ENCODE assay signal across 14 cellular contexts in the genomic region with DNA sequence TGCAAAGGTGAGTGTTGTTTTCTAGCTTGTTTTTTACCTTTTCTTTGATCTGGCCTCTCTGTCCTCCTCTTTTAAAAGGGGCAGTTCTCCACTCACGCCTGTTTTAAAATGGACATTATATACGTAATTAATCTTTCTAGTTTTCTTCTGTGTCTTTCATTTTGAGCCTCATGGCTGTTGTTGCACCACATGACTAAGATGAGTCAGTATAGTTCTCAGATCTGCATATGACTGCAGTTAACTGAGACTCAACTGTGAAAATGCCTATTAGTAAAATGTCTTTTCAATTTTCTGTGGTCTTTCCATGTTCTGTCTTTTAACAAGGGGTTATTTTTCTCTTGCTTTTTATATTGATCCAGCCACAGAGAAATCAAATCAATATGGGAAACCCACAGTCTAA.
DNase-seq lines count a peak whose midpoint lies in the region; ATAC-seq, FAIRE-seq and TF ChIP-seq lines count a peak whose summit lies in the region.
"Had no signal": no experiment of that assay in that cellular context is flagged by ENCODE, and none has a peak within 500 bp of the region (broad histone marks: within the 10 kb centered on the region; RNA-seq: fewer than 3 reads in every experiment).

No MANE protein-coding gene starts in this region.

- no peak overlapping the region for H3K27ac Mint-ChIP-seq in T-helper 2 cell treated with Interferon-gamma antibody and Interleukin-4, amounts not matched to agents 5 μg/mL and 100 μg/mL, for 36 hours
- H3K27ac Mint-ChIP-seq in activated naive CD8-positive, alpha-beta T cell treated with anti-CD3 and anti-CD28 coated beads, Interleukin-2, amount 50 U/mL, for 24 hours = no peak overlapping the region
- H3K27ac Mint-ChIP-seq: mesothelial cell of epicardium had no signal

- no peaks in the 10 kb centered on the region for H3K4me1 Mint-ChIP-seq in T-helper 2 cell treated with Interferon-gamma antibody and Interleukin-4, amounts not matched to agents 5 μg/mL and 100 μg/mL, for 36 hours (ENCODE audit: low read depth)
- no peaks in the 10 kb centered on the region for H3K4me1 Mint-ChIP-seq in activated naive CD8-positive, alpha-beta T cell treated with anti-CD3 and anti-CD28 coated beads, Interleukin-2, amount 50 U/mL, for 24 hours
- H3K4me1 Mint-ChIP-seq: central memory CD8-positive, alpha-beta T cell had no signal

- H3K4me1 ChIP-seq in small intestine (ENCODE audit: control insufficient read depth in 2 of 2, insufficient read depth in 1 of 2, low read depth in 1 of 2, low read length in 1 of 2) = no peaks in the 10 kb centered on the region

- H3K9me3 ChIP-seq in small intestine (ENCODE audit: control insufficient read depth, low read depth) = no peaks in the 10 kb centered on the region

- 84 to 93% (median 86%) methylated on average over 2 of the region's 2 CpGs for WGBS in small intestine, 3 donors

- H3K27ac ChIP-seq in small intestine (ENCODE audit: low read depth in 1 of 2, low read length in 1 of 2) = no peak overlapping the region

- H3K4me3 Mint-ChIP-seq in T-helper 2 cell treated with Interferon-gamma antibody and Interleukin-4, amounts not matched to agents 5 μg/mL and 100 μg/mL, for 36 hours = no peak overlapping the region
- H3K4me3 Mint-ChIP-seq in activated naive CD8-positive, alpha-beta T cell treated with anti-CD3 and anti-CD28 coated beads, Interleukin-2, amount 50 U/mL, for 24 hours = no peak overlapping the region
- H3K4me3 Mint-ChIP-seq: central memory CD8-positive, alpha-beta T cell; mesothelial cell of epicardium had no signal

- TF ChIP-seq CTCF in fibroblast of villous mesenchyme (IDR thresholded peaks at IDR 0.05; ENCODE audit: insufficient read depth, low read depth, low read length) = no peak

- H3K36me3 ChIP-seq in small intestine (ENCODE audit: control insufficient read depth in 2 of 2, insufficient read depth in 2 of 2, low read length in 2 of 2) = no peaks in the 10 kb centered on the region

- H3K36me3 Mint-ChIP-seq in T-helper 2 cell treated with Interferon-gamma antibody and Interleukin-4, amounts not matched to agents 5 μg/mL and 100 μg/mL, for 36 hours (ENCODE audit: low read depth) = no peaks in the 10 kb centered on the region
- no peaks in the 10 kb centered on the region for H3K36me3 Mint-ChIP-seq in activated naive CD8-positive, alpha-beta T cell treated with anti-CD3 and anti-CD28 coated beads, Interleukin-2, amount 50 U/mL, for 24 hours (ENCODE audit: low read depth)
- H3K36me3 Mint-ChIP-seq: mesothelial cell of epicardium had no signal

- no peaks in the 10 kb centered on the region for H3K27me3 Mint-ChIP-seq in T-helper 2 cell treated with Interferon-gamma antibody and Interleukin-4, amounts not matched to agents 5 μg/mL and 100 μg/mL, for 36 hours (ENCODE audit: low read depth)
- H3K27me3 Mint-ChIP-seq in activated naive CD8-positive, alpha-beta T cell treated with anti-CD3 and anti-CD28 coated beads, Interleukin-2, amount 50 U/mL, for 24 hours = no peaks in the 10 kb centered on the region
- H3K27me3 Mint-ChIP-seq: central memory CD8-positive, alpha-beta T cell had no signal

- peak; percentile 30 for DNase-seq in fibroblast of villous mesenchyme (ENCODE audit: low read depth)
- no peak for DNase-seq in NCI-H345 (lab: John Stamatoyannopoulos, UW)
- no peak for DNase-seq in small intestine
- no peak for DNase-seq in T-helper 2 cell treated with Interferon-gamma antibody and Interleukin-4, amounts not matched to agents 5 μg/mL and 100 μg/mL, for 36 hours (ENCODE audit: low spot score)
- DNase-seq in activated naive CD8-positive, alpha-beta T cell treated with anti-CD3 and anti-CD28 coated beads, Interleukin-2, amount 50 U/mL, for 24 hours = no peak
- DNase-seq: COR-L47, head of caudate nucleus, KG1, NCI-H69 had no signal

- FAIRE-seq in small intestine (lab: Jason Lieb, UNC) = no peak

- H3K4me3 ChIP-seq in fibroblast of villous mesenchyme (ENCODE audit: low read depth, low read length) (no peak overlapping the region), small intestine (ENCODE audit: low read depth in 1 of 2, low read length in 2 of 2) (no peak overlapping the region)

- ATAC-seq in GM18858 (IDR thresholded peaks at IDR 0.05; ENCODE audit: unreplicated experiment) (peak; percentile 90), GM21717 (IDR thresholded peaks at IDR 0.05; ENCODE audit: unreplicated experiment) (peak; percentile 88), HG03378 (IDR thresholded peaks at IDR 0.05; ENCODE audit: unreplicated experiment) (peak; percentile 89)
- no peak for ATAC-seq in activated naive CD8-positive, alpha-beta T cell treated with anti-CD3 and anti-CD28 coated beads, Interleukin-2, amount 50 U/mL, for 24 hours

- H3K27me3 ChIP-seq in small intestine (ENCODE audit: control insufficient read depth in 2 of 2, insufficient read depth in 2 of 2, low read length in 2 of 2) = no peaks in the 10 kb centered on the region

- no peaks in the 10 kb centered on the region for H3K9me3 Mint-ChIP-seq in T-helper 2 cell treated with Interferon-gamma antibody and Interleukin-4, amounts not matched to agents 5 μg/mL and 100 μg/mL, for 36 hours
- no peaks in the 10 kb centered on the region for H3K9me3 Mint-ChIP-seq in activated naive CD8-positive, alpha-beta T cell treated with anti-CD3 and anti-CD28 coated beads, Interleukin-2, amount 50 U/mL, for 24 hours
- H3K9me3 Mint-ChIP-seq: central memory CD8-positive, alpha-beta T cell; mesothelial cell of epicardium had no signal
